Comparison of ENCODE assay signal across 1 cellular context in the genomic region with DNA sequence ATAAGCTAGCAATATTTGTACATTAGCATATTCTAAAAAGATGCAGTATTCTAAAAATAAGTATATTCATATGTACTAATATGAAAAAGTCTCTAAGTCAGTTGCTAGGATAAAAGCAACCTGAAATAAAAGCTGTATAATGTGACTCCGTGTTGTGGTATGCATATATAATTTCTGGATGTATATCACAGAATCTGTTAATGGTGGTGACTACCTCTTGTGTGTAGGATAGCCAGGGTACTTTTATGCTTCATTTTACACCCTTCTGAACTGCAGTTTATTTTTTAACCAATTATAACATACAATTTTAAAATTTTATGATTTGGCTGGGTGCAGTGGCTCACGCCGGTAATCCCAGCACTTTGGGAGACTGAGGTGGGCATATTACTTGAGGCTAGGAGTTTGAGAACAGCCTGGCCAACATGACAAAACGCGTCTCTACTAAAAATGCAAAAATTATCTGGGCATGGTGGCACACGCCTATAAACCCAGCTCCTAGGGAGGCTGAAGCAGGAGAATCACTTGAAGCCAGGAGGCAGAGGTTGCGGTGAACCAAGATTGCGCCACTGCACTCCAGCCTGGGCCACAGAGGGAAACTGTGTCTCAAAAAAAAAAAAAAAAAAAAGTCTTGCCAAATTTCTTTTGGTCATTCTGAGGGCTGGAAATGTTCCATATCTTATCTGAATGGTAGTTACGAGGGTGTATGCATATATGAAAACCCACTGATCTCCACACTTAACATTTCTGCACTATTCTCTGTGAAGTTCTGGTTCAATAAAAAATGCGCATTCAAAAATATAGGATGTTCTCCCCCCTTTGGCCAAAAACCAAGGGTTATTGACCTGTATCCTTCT.
TF ChIP-seq lines count a peak whose summit lies in the region.

No MANE protein-coding gene starts in this region.

TF ChIP-seq in GM23338, 12 proteins besides CTCF, POLR2A, EP300 and RAD21 (continued from another document):
- TF ChIP-seq NANOG (IDR thresholded peaks at IDR 0.05; ENCODE audit: borderline replicate concordance) (no peak), POLR2AphosphoS5 (IDR thresholded peaks at IDR 0.05; ENCODE audit: low read depth) (no peak)
- TF ChIP-seq, protein P1, sequence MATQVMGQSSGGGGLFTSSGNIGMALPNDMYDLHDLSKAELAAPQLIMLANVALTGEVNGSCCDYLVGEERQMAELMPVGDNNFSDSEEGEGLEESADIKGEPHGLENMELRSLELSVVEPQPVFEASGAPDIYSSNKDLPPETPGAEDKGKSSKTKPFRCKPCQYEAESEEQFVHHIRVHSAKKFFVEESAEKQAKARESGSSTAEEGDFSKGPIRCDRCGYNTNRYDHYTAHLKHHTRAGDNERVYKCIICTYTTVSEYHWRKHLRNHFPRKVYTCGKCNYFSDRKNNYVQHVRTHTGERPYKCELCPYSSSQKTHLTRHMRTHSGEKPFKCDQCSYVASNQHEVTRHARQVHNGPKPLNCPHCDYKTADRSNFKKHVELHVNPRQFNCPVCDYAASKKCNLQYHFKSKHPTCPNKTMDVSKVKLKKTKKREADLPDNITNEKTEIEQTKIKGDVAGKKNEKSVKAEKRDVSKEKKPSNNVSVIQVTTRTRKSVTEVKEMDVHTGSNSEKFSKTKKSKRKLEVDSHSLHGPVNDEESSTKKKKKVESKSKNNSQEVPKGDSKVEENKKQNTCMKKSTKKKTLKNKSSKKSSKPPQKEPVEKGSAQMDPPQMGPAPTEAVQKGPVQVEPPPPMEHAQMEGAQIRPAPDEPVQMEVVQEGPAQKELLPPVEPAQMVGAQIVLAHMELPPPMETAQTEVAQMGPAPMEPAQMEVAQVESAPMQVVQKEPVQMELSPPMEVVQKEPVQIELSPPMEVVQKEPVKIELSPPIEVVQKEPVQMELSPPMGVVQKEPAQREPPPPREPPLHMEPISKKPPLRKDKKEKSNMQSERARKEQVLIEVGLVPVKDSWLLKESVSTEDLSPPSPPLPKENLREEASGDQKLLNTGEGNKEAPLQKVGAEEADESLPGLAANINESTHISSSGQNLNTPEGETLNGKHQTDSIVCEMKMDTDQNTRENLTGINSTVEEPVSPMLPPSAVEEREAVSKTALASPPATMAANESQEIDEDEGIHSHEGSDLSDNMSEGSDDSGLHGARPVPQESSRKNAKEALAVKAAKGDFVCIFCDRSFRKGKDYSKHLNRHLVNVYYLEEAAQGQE (IDR thresholded peaks at IDR 0.05; ENCODE audit: unreplicated experiment): no peak
